ENCODE assay signal across 8 cellular contexts in the genomic region with DNA sequence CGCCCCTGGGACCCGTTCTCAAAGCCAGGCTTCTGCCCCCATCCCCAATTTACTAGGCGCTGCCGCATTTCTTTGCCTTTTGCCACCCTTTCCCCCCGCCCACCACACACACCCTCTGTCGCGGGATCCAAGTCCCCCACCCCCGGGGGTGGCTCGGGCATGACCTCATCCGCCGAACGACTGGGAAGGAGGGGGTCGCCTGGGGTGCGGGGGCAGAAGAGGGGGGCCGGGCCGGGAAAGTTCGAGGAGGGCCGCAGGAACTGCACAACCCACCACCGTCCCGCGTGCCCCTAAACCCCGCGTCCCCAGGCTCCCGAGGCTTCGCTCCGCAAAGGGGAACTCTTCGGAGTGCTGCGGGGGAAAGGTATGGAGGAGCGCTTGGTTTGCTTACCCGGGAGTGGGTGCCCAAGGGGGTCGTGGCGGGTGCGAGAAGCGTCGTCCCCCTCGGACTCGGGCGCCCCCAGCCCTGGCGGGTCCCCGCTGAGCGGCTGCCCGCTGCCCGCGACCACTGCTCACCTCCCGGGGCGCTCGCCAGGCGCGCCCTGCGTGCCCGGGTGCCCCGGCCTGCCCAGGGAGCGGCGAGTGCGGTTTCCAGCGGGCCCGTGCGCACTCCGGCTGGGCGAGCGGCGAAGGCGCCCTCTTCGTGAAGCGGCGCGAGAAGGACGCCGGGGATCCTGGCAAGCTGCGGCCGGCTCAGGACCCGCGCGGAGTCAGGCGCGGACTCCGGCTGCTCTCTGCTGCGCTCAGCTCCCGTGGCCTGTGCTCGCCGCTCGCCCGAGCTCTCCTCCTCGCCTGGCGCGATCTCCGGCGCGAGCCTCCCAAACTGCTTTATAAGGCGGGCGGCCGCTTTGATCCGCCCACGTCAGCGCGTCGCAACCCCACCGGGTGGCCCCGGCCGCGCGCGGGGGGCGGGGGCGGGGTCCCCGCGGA. TPM values are rescaled to one million over a fixed set of nuclear protein-coding genes. Genes with fewer than 3 reads are reported as not detected.
DNase-seq lines count a peak whose midpoint lies in the region; ATAC-seq, FAIRE-seq and TF ChIP-seq lines count a peak whose summit lies in the region.

No MANE protein-coding gene starts in this region.

- H2BK12ac ChIP-seq in H1 (ENCODE audit: low read depth, low read length): no peak overlapping the region; the same call in 1 of the 2 replicates

- H2BK20ac ChIP-seq in H1 (ENCODE audit: low read length): no peak overlapping the region

- peak; percentile 24 for ATAC-seq in CD8-positive, alpha-beta T cell
- peak; percentile 54 for ATAC-seq in aorta (ENCODE audit: low FRiP score)

- no peak overlapping the region for H3K23ac ChIP-seq in H1 (ENCODE audit: insufficient read length)

- no peak overlapping the region; the same call in 1 of the 2 replicates for H3K18ac ChIP-seq in H1 (ENCODE audit: extremely low read depth, low read length)

- H3K56ac ChIP-seq in H1 (replicated peaks; ENCODE audit: insufficient read length, low read depth, low read length): no peak overlapping the region

- H4K8ac ChIP-seq in H1 (ENCODE audit: extremely low read depth, insufficient read depth, low read length): no peak overlapping the region

- no peak overlapping the region for H3K27ac ChIP-seq in CD8-positive, alpha-beta T cell (ENCODE audit: low read depth, low read length)
- H3K27ac ChIP-seq in HUES64 (ENCODE audit: low read depth, low read length) (no peak overlapping the region), H1 (ENCODE audit: low read depth, low read length) (no peak overlapping the region), aorta (ENCODE audit: low read depth in 1 of 2, low read length in 2 of 2) (no peak overlapping the region)

- peak overlapping the region; percentile 66 for H3K4me3 ChIP-seq in CD8-positive, alpha-beta T cell (ENCODE audit: low read depth, low read length)
- peak overlapping the region; percentile 57 for H3K4me3 ChIP-seq in HUES64 (ENCODE audit: low read length)
- peak overlapping the region; percentile 30 to 62 (median 44) for H3K4me3 ChIP-seq in H1 (ENCODE audit: extremely low read depth in 1 of 4, insufficient read depth in 2 of 4, low read depth in 3 of 4, low read length in 4 of 4)
- peak overlapping the region; percentile 27 to 52 for H3K4me3 ChIP-seq in aorta (ENCODE audit: low read length in 2 of 2)

- peaks cover 5 to 11% of the 10 kb centered on the region in 2 experiments for H4K20me1 ChIP-seq in H1 (replicated peaks in 1 of 2; ENCODE audit: control insufficient read depth in 1 of 2, insufficient read depth in 2 of 2, low read length in 2 of 2)

- H3K4me3 Mint-ChIP-seq in CD8-positive, alpha-beta T cell: peak overlapping the region; percentile 82

- CTCF ChIA-PET in CD8-positive, alpha-beta T cell (lab: Charles Lee): interaction anchor here (1.2 to 9.5 kb wide), 13 partner anchors 8 to 313 kb away, joined by 3 to 397 read pairs (median 24); no protein-coding TSS in a partner anchor
- CTCF ChIA-PET in H1 (lab: Charles Lee; ENCODE audit: partially characterized antibody): interaction anchor here (0.6 to 9.1 kb wide), 19 partner anchors 8 to 514 kb away, joined by 3 to 252 read pairs (median 12); no protein-coding TSS in a partner anchor

- H3K9me3 ChIP-seq in CD8-positive, alpha-beta T cell (ENCODE audit: low read length): no peaks in the 10 kb centered on the region
- no peaks in the 10 kb centered on the region for H3K9me3 ChIP-seq in HUES64 (ENCODE audit: insufficient read depth, low read depth, low read length)
- H3K9me3 ChIP-seq in H1 (ENCODE audit: insufficient read depth in 2 of 2, low read depth in 1 of 2, low read length in 1 of 2): no peaks in the 10 kb centered on the region; a peak in 1 of 4 replicates
- H3K9me3 ChIP-seq in aorta (ENCODE audit: control insufficient read depth, low read length): no peaks in the 10 kb centered on the region

- H2AFZ ChIP-seq in H1 (ENCODE audit: low read length): no peak overlapping the region

- H4K5ac ChIP-seq in H1 (ENCODE audit: insufficient read length, low read depth, low read length): no peak overlapping the region

- no peak for TF ChIP-seq CTCF in CD8-positive, alpha-beta T cell (IDR thresholded peaks at IDR 0.05)
- TF ChIP-seq CTCF in H1 (IDR thresholded peaks at IDR 0.05; ENCODE audit: control extremely low read depth in 1 of 3, insufficient read depth in 1 of 3, low read depth in 1 of 3, low read length in 3 of 3): no peak

- TF ChIP-seq EP300 in H1 (IDR thresholded peaks at IDR 0.05; ENCODE audit: borderline replicate concordance in 1 of 2, low read depth in 2 of 2, low read length in 2 of 2): no peak

- no peaks in the 10 kb centered on the region for H3K36me3 ChIP-seq in CD8-positive, alpha-beta T cell (ENCODE audit: insufficient read depth, low read length)
- H3K36me3 ChIP-seq in HUES64 (ENCODE audit: insufficient read depth, low read length): no peaks in the 10 kb centered on the region
- peaks cover 0 to 9% (median 0%) of the 10 kb centered on the region in 4 experiments; a peak in 1 of 8 replicates for H3K36me3 ChIP-seq in H1 (ENCODE audit: control insufficient read depth in 2 of 4, insufficient read depth in 4 of 4, low read length in 3 of 4)
- no peaks in the 10 kb centered on the region for H3K36me3 ChIP-seq in aorta (ENCODE audit: control insufficient read depth in 1 of 2, insufficient read depth in 2 of 2, low read length in 1 of 2)

- no peak for TF ChIP-seq POLR2A in H1 (IDR thresholded peaks at IDR 0.05; ENCODE audit: control extremely low read depth in 1 of 2, low read depth in 2 of 2, low read length in 2 of 2)

- H3K9me3 Mint-ChIP-seq in CD8-positive, alpha-beta T cell: no peaks in the 10 kb centered on the region

- peaks cover 39% of the 10 kb centered on the region for H3K4me1 ChIP-seq in CD8-positive, alpha-beta T cell (ENCODE audit: insufficient read depth, low read length)
- H3K4me1 ChIP-seq in HUES64 (ENCODE audit: insufficient read depth, low read length): peaks cover 21% of the 10 kb centered on the region; the same call in 1 of the 2 replicates
- peaks cover 7 to 43% (median 20%) of the 10 kb centered on the region in 4 experiments for H3K4me1 ChIP-seq in H1 (replicated peaks in 1 of 4; ENCODE audit: control insufficient read depth in 3 of 4, insufficient read depth in 4 of 4, low read length in 3 of 4)
- H3K4me1 ChIP-seq in aorta (ENCODE audit: control insufficient read depth in 1 of 2, insufficient read depth in 2 of 2, low read length in 2 of 2): no peaks in the 10 kb centered on the region

- intact Hi-C loops in CD8-positive, alpha-beta T cell (cut with DNase I, micrococcal nuclease): loop anchor here (2.0 to 10.0 kb wide), 5 partner anchors 37 to 395 kb away; a partner anchor contains a TSS
- intact Hi-C loops in aorta (cut with DNase I): loop anchor here (2.0 to 5.0 kb wide), 4 partner anchors 25 to 302 kb away; a partner anchor contains a TSS

- no peak overlapping the region for H3K14ac ChIP-seq in H1 (ENCODE audit: insufficient read length)

- peaks cover 24% of the 10 kb centered on the region for H3K4me1 Mint-ChIP-seq in CD8-positive, alpha-beta T cell (ENCODE audit: low read depth)

- no peak overlapping the region for H2BK15ac ChIP-seq in H1 (ENCODE audit: low read length)

- H3K27me3 Mint-ChIP-seq in CD8-positive, alpha-beta T cell (ENCODE audit: low read depth): peaks cover 16% of the 10 kb centered on the region

- no peak overlapping the region for H2BK5ac ChIP-seq in H1 (ENCODE audit: low read depth, low read length)

- H3K27ac Mint-ChIP-seq in CD8-positive, alpha-beta T cell: no peak overlapping the region

- no peak overlapping the region for H2AK5ac ChIP-seq in H1 (ENCODE audit: low read depth, low read length)

- peak in 2 of 7 experiments; percentile 44 to 53 for DNase-seq in CD8-positive, alpha-beta T cell
- DNase-seq in T1000 (lab: John Stamatoyannopoulos, UW) (peak; percentile 51), H1 (ENCODE audit: low read depth in 1 of 2, low spot score in 2 of 2) (peak in 1 of 2 experiments; percentile 62), mucosa of gallbladder (ENCODE audit: low spot score) (peak; percentile 64), aorta (peak; percentile 79 to 93), germinal center (ENCODE audit: low spot score) (no peak), OCI-M2 (lab: John Stamatoyannopoulos, UW; ENCODE audit: unreplicated experiment) (no peak)

- H3K79me2 ChIP-seq in H1 (ENCODE audit: control insufficient read depth in 1 of 2, insufficient read depth in 2 of 2, low read length in 2 of 2): no peaks in the 10 kb centered on the region

- H3K9ac ChIP-seq in HUES64 (ENCODE audit: low read depth, low read length): peak overlapping the region; percentile 24; the same call in 1 of the 2 replicates
- no peak overlapping the region for H3K9ac ChIP-seq in H1 (replicated peaks in 1 of 4; ENCODE audit: extremely low read depth in 1 of 4, low read depth in 3 of 4, low read length in 3 of 4)

- H3K36me3 Mint-ChIP-seq in CD8-positive, alpha-beta T cell: no peaks in the 10 kb centered on the region

- peaks cover 32% of the 10 kb centered on the region; the same call in 1 of the 2 replicates for H3K23me2 ChIP-seq in H1 (ENCODE audit: low read depth, low read length)

- WGBS in HUES64: under 1% methylated on average over 98 of the region's 107 CpGs
- WGBS in H1 (ENCODE audit: extremely low coverage in 1 of 2, insufficient coverage in 1 of 2, insufficient read length in 1 of 2, insufficient replicate concordance in 2 of 2, low coverage in 1 of 2, low lambda C conversion rate in 2 of 2, missing lambda C conversion rate in 1 of 2), 2 experiments: 2% methylated on average over 59 of the region's 107 CpGs; no CpG with 5 or more reads in 1 of the 2 experiments
- WGBS in aorta, 2 donors: 1% methylated on average over 72 to 107 of the region's 107 CpGs

- H3K79me1 ChIP-seq in H1 (ENCODE audit: low read depth, low read length): no peaks in the 10 kb centered on the region

- peaks cover 8% of the 10 kb centered on the region for H3K27me3 ChIP-seq in CD8-positive, alpha-beta T cell (ENCODE audit: insufficient read depth, low read length)
- H3K27me3 ChIP-seq in HUES64 (ENCODE audit: insufficient read depth, low read length) (peaks cover 82% of the 10 kb centered on the region), H1 (replicated peaks in 1 of 4; ENCODE audit: control insufficient read depth in 3 of 4, extremely low read depth in 1 of 4, insufficient read depth in 3 of 4, low read length in 3 of 4) (peaks cover 66 to 82% (median 74%) of the 10 kb centered on the region in 4 experiments), aorta (ENCODE audit: control insufficient read depth in 1 of 2, insufficient read depth in 2 of 2, low read length in 1 of 2) (no peaks in the 10 kb centered on the region)

- H4K91ac ChIP-seq in H1 (replicated peaks; ENCODE audit: insufficient read length, low read length): no peak overlapping the region

- H3K4me2 ChIP-seq in H1 (ENCODE audit: insufficient read depth in 1 of 2, low read depth in 2 of 2, low read length in 2 of 2): peak overlapping the region; percentile 75 to 89

- POLR2A ChIA-PET in CD8-positive, alpha-beta T cell (lab: Charles Lee): interaction anchor here (6.8 kb wide), 1 partner anchor 25 kb away, joined by 46 read pairs; no protein-coding TSS in a partner anchor
- POLR2A ChIA-PET in H1 (lab: Charles Lee; ENCODE audit: partially characterized antibody): interaction anchor here (0.6 to 7.2 kb wide), 6 partner anchors 21 to 150 kb away, joined by 3 to 39 read pairs (median 4); no protein-coding TSS in a partner anchor

- H3K4ac ChIP-seq in H1 (replicated peaks; ENCODE audit: insufficient read length, low read depth, low read length): no peak overlapping the region

- no peak for FAIRE-seq in H1 (lab: Jason Lieb, UNC)

- no peak overlapping the region for H2BK120ac ChIP-seq in H1 (replicated peaks; ENCODE audit: low read depth, low read length)

- TF ChIP-seq RAD21 in H1 (IDR thresholded peaks at IDR 0.05 in 1 of 2, conservative IDR thresholded peaks at IDR 0.05 in 1 of 2; ENCODE audit: low read depth in 2 of 2, low read length in 2 of 2): no peak

RNA-seq across cellular contexts. Expression of a gene that starts 3.9 kb away (rescaled TPM):
- total RNA-seq in CD8-positive, alpha-beta T cell: 10 to 100 TPM; 10.8 to 12.3 TPM
- polyA plus RNA-seq in HUES64 (2013, experiment 1 of 2): not detected
- 0.19 TPM for polyA plus RNA-seq in HUES64 (2013, experiment 2 of 2)
- total RNA-seq in H1 (2021; fragmentation: NEBNext Ultra II Directional; extraction: Animal tissue kit (Norgen Biotek cat#: 25700)): 0.45 TPM in 1 of 2 replicates, not detected in the other
- polyA plus RNA-seq in H1 (2011; rRNA removed) (0.11 and 0.22 TPM in 2 replicates), aorta (under 1 TPM; 0.25 to 0.87 TPM)
- 0.16 TPM for polyA plus RNA-seq in H1 (2011; cell fraction: cytosol; rRNA removed)
- 0.14 TPM for polyA plus RNA-seq in H1 (2011; cell fraction: nucleus; rRNA removed)
- polyA plus RNA-seq in H1 (2012, experiment 1 of 2): 0.08 to 0.16 TPM (median 0.09 TPM) in 3 of 4 replicates, not detected in the other
- not detected for polyA plus RNA-seq in H1 (2012, experiment 2 of 2)
- polyA plus RNA-seq in H1 (2013, experiment 1 of 2): 0.10 TPM
- polyA plus RNA-seq in H1 (2013, experiment 2 of 2): 0.15 TPM
- not detected in 2 replicates for polyA minus RNA-seq in H1 (2011; rRNA and poly(A)+ RNA removed)
- not detected for polyA minus RNA-seq in H1 (2011; cell fraction: cytosol; rRNA and poly(A)+ RNA removed)
- not detected for polyA minus RNA-seq in H1 (2011; cell fraction: nucleus; rRNA and poly(A)+ RNA removed)
- total RNA-seq in mucosa of gallbladder (1.8 TPM), aorta (10 to 100 TPM in 1 of 2 donors, 1 to 10 TPM in 1; 7.4 to 30.0 TPM)

Comparison
In these comparisons a context has a peak if more than half of its experiments do, and no peak if none do; other contexts are left out.
1. DNase-seq: peak in T1000 (single experiment), mucosa of gallbladder (single experiment) and aorta (2 of 2); none in germinal center (single experiment) and OCI-M2 (single experiment).
2. Peak in every context shown above with its lines, with median percentiles within 50 percentile points of each other: H3K4me3 ChIP-seq.